In the genomic region with DNA sequence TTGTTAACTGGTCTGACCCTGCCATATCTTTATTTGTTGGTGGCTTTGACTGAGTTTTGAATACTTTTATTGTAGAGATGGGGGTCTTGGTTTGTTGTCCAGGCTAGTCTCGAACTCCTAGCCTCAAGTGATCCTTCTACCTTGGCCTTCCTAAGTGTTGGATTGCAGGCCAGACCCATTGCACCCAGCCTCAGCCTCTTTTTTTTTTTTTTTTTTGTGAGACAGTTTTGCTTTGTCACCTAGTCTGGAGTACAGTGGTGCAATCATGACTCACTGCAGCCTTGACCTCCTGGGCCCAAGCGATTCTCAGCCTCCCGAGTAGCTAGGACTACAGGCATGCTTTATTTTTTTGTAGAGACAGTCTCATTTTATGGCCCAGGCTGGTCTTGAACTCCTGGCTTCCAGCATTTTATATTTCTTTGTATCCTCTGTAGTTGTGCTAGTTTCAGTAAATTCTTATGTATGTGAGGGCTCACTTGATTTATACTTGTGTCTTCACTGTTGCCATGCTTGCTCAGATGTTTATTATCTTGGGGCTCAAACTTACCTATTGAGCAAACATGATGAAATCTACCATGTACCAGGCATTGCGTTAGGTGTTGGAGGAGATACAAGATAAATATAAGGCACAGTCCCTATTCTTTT, we compare ENCODE assay signal across 10 cellular contexts. TPM values are rescaled to one million over a fixed set of nuclear protein-coding genes. Genes with fewer than 3 reads are reported as not detected.
DNase-seq lines count a peak whose midpoint lies in the region; ATAC-seq and TF ChIP-seq lines count a peak whose summit lies in the region.
"Had no signal": no experiment of that assay in that cellular context is flagged by ENCODE, and none has a peak within 500 bp of the region (broad histone marks: within the 10 kb centered on the region; RNA-seq: fewer than 3 reads in every experiment).

No MANE protein-coding gene starts in this region.

- peak overlapping the region in 5 of 10 donors; percentile 19 to 76 (median 61) for H3K27ac Mint-ChIP-seq in naive thymus-derived CD8-positive, alpha-beta T cell
- H3K27ac Mint-ChIP-seq in mesothelial cell of epicardium = no peak overlapping the region

- intact Hi-C loops in left ventricle myocardium superior (cut with micrococcal nuclease) = no loop called here

- no peaks in the 10 kb centered on the region for H3K9me3 Mint-ChIP-seq in naive thymus-derived CD8-positive, alpha-beta T cell
- peaks cover 7% of the 10 kb centered on the region for H3K9me3 Mint-ChIP-seq in mesothelial cell of epicardium

- H3K4me1 ChIP-seq in suprapubic skin = peaks cover 53% of the 10 kb centered on the region

- POLR2A ChIA-PET in naive thymus-derived CD8-positive, alpha-beta T cell (lab: Charles Lee) = interaction anchor here (1.4 kb wide), 1 partner anchor 25 kb away, joined by 3 read pairs; no protein-coding TSS in a partner anchor

- DNase-seq in DMS53 (lab: John Stamatoyannopoulos, UW) (peak; percentile 58), DMS53 treated with DMSO at 0.1 percent for 48 hours (lab: John Stamatoyannopoulos, UW; ENCODE audit: unreplicated experiment) (no peak), left ventricle myocardium superior (peak; percentile 47), suprapubic skin (ENCODE audit: low spot score in 2 of 2) (no peak), mesothelial cell of epicardium (ENCODE audit: low spot score in 2 of 2, unreplicated experiment in 2 of 2) (no peak)
- no peak for DNase-seq in naive thymus-derived CD8-positive, alpha-beta T cell

- peaks cover 3% of the 10 kb centered on the region for H3K36me3 ChIP-seq in suprapubic skin

- peak overlapping the region in 3 of 10 donors; percentile 4 to 30 (median 19) for H3K4me3 Mint-ChIP-seq in naive thymus-derived CD8-positive, alpha-beta T cell
- no peak overlapping the region for H3K4me3 Mint-ChIP-seq in mesothelial cell of epicardium
- H3K4me3 Mint-ChIP-seq: neural crest cell had no signal

- peaks cover 0 to 49% (median 3%) of the 10 kb centered on the region in 3 donors for H3K36me3 Mint-ChIP-seq in naive thymus-derived CD8-positive, alpha-beta T cell
- peaks cover 23% of the 10 kb centered on the region for H3K36me3 Mint-ChIP-seq in mesothelial cell of epicardium

- H3K27ac ChIP-seq in VCaP (peak overlapping the region; percentile 22), suprapubic skin (peak overlapping the region; percentile 64)
- H3K27ac ChIP-seq: SK-N-MC had no signal

- no peak overlapping the region for H3K4me3 ChIP-seq in suprapubic skin
- H3K4me3 ChIP-seq: SK-N-MC had no signal

- ATAC-seq in left ventricle myocardium superior (peak; percentile 80), GM18873 (IDR thresholded peaks at IDR 0.05; ENCODE audit: low FRiP score, unreplicated experiment) (no peak)
- no peak for ATAC-seq in naive thymus-derived CD8-positive, alpha-beta T cell

- no peaks in the 10 kb centered on the region for H3K27me3 ChIP-seq in suprapubic skin

- no peaks in the 10 kb centered on the region for H3K27me3 Mint-ChIP-seq in naive thymus-derived CD8-positive, alpha-beta T cell
- no peaks in the 10 kb centered on the region for H3K27me3 Mint-ChIP-seq in mesothelial cell of epicardium (ENCODE audit: low read depth)

- no peak for TF ChIP-seq EP300 in suprapubic skin (IDR thresholded peaks at IDR 0.05)

- no peaks in the 10 kb centered on the region for H3K9me3 ChIP-seq in suprapubic skin

- TF ChIP-seq CTCF in VCaP (conservative IDR thresholded peaks at IDR 0.05) = no peak
- peak in 1 of 2 donors; percentile 4 for TF ChIP-seq CTCF in suprapubic skin (IDR thresholded peaks at IDR 0.05)
- no peak for TF ChIP-seq CTCF in mesothelial cell of epicardium (IDR thresholded peaks at IDR 0.05; ENCODE audit: unreplicated experiment)

- no peak for TF ChIP-seq POLR2A in suprapubic skin (IDR thresholded peaks at IDR 0.05)

- WGBS in suprapubic skin = 50% methylated on average over 4 of the region's 4 CpGs

- peaks cover 29 to 75% (median 66%) of the 10 kb centered on the region in 4 donors for H3K4me1 Mint-ChIP-seq in naive thymus-derived CD8-positive, alpha-beta T cell
- peaks cover 7% of the 10 kb centered on the region for H3K4me1 Mint-ChIP-seq in mesothelial cell of epicardium

RNA-seq across cellular contexts. Expression of a gene that starts 24.1 kb away (rescaled TPM):
- 67.9 TPM for total RNA-seq in left ventricle myocardium superior
- total RNA-seq in suprapubic skin = 10 to 100 TPM; 73.3 to 93.3 (median 78.2) TPM
- total RNA-seq in naive thymus-derived CD8-positive, alpha-beta T cell = 100 to 1,000 TPM; 123 to 131 TPM
- polyA plus RNA-seq in naive thymus-derived CD8-positive, alpha-beta T cell = 100 to 1,000 TPM in 1 of 3 donors, 10 to 100 TPM in 2; 87.6 to 106 (median 97.8) TPM
- total RNA-seq in mesothelial cell of epicardium = 117 to 121 TPM (median 119 TPM) in 3 replicates

RNA-seq across cellular contexts. Expression of a gene that starts 57.8 kb away (rescaled TPM):
- total RNA-seq in left ventricle myocardium superior (1.1 TPM), suprapubic skin (10 to 100 TPM in 3 of 4 donors, 1 to 10 TPM in 1; 6.0 to 26.6 (median 16.0) TPM), mesothelial cell of epicardium (44.3 to 47.1 TPM (median 47.0 TPM) in 3 replicates)
- total RNA-seq in naive thymus-derived CD8-positive, alpha-beta T cell = 1 to 10 TPM; 2.6 to 2.7 TPM
- polyA plus RNA-seq in naive thymus-derived CD8-positive, alpha-beta T cell = under 1 TPM in 2 of 3 donors, not detected in 1; 0.19 to 0.35 TPM

Comparison
In these comparisons a context has a peak if more than half of its experiments do, and no peak if none do; other contexts are left out.
1. DNase-seq: peak in DMS53 (single experiment) and left ventricle myocardium superior (single experiment); none in DMS53 treated with DMSO at 0.1 percent for 48 hours (single experiment), suprapubic skin (0 of 2), naive thymus-derived CD8-positive, alpha-beta T cell (0 of 10) and mesothelial cell of epicardium (0 of 2).